ENCODE assay signal across 1 cellular context in genomic region chr3:52145736-52146110, GRCh38.
TF ChIP-seq lines count a peak whose summit lies in the region.

No MANE protein-coding gene starts in this region.

TF ChIP-seq in IMR-90, 13 proteins besides CTCF, POLR2A, EP300 and RAD21:
- TF ChIP-seq SMC3 (IDR thresholded peaks at IDR 0.05; ENCODE audit: low read depth, low read length) (no peak), RFX5 (IDR thresholded peaks at IDR 0.05; ENCODE audit: low read depth, low read length) (no peak), CEBPB (IDR thresholded peaks at IDR 0.05; ENCODE audit: low read depth, low read length) (no peak), MAZ (IDR thresholded peaks at IDR 0.05; ENCODE audit: borderline replicate concordance, low read depth, low read length) (no peak), NFE2L2 (IDR thresholded peaks at IDR 0.05; ENCODE audit: low read depth, low read length) (no peak)
- TF ChIP-seq, protein P1, sequence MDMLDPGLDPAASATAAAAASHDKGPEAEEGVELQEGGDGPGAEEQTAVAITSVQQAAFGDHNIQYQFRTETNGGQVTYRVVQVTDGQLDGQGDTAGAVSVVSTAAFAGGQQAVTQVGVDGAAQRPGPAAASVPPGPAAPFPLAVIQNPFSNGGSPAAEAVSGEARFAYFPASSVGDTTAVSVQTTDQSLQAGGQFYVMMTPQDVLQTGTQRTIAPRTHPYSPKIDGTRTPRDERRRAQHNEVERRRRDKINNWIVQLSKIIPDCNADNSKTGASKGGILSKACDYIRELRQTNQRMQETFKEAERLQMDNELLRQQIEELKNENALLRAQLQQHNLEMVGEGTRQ (IDR thresholded peaks at IDR 0.05; ENCODE audit: low read depth, low read length), result no peak
- TF ChIP-seq, protein P2, sequence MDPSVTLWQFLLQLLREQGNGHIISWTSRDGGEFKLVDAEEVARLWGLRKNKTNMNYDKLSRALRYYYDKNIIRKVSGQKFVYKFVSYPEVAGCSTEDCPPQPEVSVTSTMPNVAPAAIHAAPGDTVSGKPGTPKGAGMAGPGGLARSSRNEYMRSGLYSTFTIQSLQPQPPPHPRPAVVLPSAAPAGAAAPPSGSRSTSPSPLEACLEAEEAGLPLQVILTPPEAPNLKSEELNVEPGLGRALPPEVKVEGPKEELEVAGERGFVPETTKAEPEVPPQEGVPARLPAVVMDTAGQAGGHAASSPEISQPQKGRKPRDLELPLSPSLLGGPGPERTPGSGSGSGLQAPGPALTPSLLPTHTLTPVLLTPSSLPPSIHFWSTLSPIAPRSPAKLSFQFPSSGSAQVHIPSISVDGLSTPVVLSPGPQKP (IDR thresholded peaks at IDR 0.05; ENCODE audit: borderline replicate concordance, low read depth, low read length), result no peak
